18 cellular contexts compared by ENCODE assay signal in genomic region chr5:9063615-9064245, GRCh38.
A peak's percentile ranks its signal among the peaks of the same experiment; 100 is the strongest.
DNase-seq lines count a peak whose midpoint lies in the region; TF ChIP-seq lines count a peak whose summit lies in the region.
"Had no signal": no experiment of that assay in that cellular context is flagged by ENCODE, and none has a peak within 500 bp of the region (broad histone marks: within the 10 kb centered on the region; RNA-seq: fewer than 3 reads in every experiment).

No MANE protein-coding gene starts in this region.

- no peaks in the 10 kb centered on the region for H3K9me3 ChIP-seq in adipocyte (ENCODE audit: control insufficient read depth, low read length)
- H3K9me3 ChIP-seq: Peyer's patch, SK-N-SH had no signal

- no peak overlapping the region for H3K4me3 Mint-ChIP-seq in mesothelial cell of epicardium

- H3K4me1 Mint-ChIP-seq in mesothelial cell of epicardium = peaks cover 10% of the 10 kb centered on the region

- no peak overlapping the region for H3K27ac Mint-ChIP-seq in mesothelial cell of epicardium

- H3K36me3 ChIP-seq in adipocyte (ENCODE audit: control insufficient read depth, insufficient read depth, low read length, severe bottlenecking) = no peaks in the 10 kb centered on the region

- peaks cover 12% of the 10 kb centered on the region for H3K36me3 Mint-ChIP-seq in mesothelial cell of epicardium

- no peaks in the 10 kb centered on the region for H3K27me3 Mint-ChIP-seq in mesothelial cell of epicardium (ENCODE audit: low read depth)

- H3K9ac ChIP-seq in adipocyte (ENCODE audit: low read length) = no peak overlapping the region
- H3K9ac ChIP-seq: SK-N-SH had no signal

- peak; percentile 38 for DNase-seq in EH (ENCODE audit: low read depth)
- DNase-seq in adipocyte (ENCODE audit: low read depth) = peak; percentile 23
- peak; percentile 41 for DNase-seq in fibroblast of peridontal ligament (ENCODE audit: extremely low read depth)
- DNase-seq in mesothelial cell of epicardium (ENCODE audit: low spot score in 2 of 2, unreplicated experiment in 2 of 2) = no peak
- no peak for DNase-seq in DMS 273 treated with DMSO at 0.1 percent for 48 hours (lab: John Stamatoyannopoulos, UW)
- no peak for DNase-seq in NCI-H2171 (lab: John Stamatoyannopoulos, UW)
- no peak for DNase-seq in SKM-1 (lab: John Stamatoyannopoulos, UW; ENCODE audit: unreplicated experiment)
- DNase-seq: COR-L47, DMS79, GF-D8, HCEC 1CT, Kasumi-1, NCI-H1417, NCI-H2081, NCI-H524, Peyer's patch, Right ventricle myocardium superior, SK-N-SH had no signal

- TF ChIP-seq CTCF in mesothelial cell of epicardium (IDR thresholded peaks at IDR 0.05; ENCODE audit: unreplicated experiment) = no peak

- peaks cover 27% of the 10 kb centered on the region for H3K4me1 ChIP-seq in adipocyte (ENCODE audit: control insufficient read depth, insufficient read depth, low read length)
- H3K4me1 ChIP-seq: Peyer's patch had no signal

- no peak overlapping the region for H3K4me3 ChIP-seq in adipocyte (ENCODE audit: low read length)
- H3K4me3 ChIP-seq: Peyer's patch had no signal

- no peaks in the 10 kb centered on the region for H3K27me3 ChIP-seq in adipocyte (replicated peaks; ENCODE audit: control insufficient read depth, insufficient read depth, low read length)
- H3K27me3 ChIP-seq: Peyer's patch had no signal

- H3K9me3 Mint-ChIP-seq in mesothelial cell of epicardium = no peaks in the 10 kb centered on the region

Comparison
In these comparisons a context has a peak if more than half of its experiments do, and no peak if none do; other contexts are left out.
1. DNase-seq: peak in EH (single experiment), adipocyte (single experiment) and fibroblast of peridontal ligament (single experiment); none in mesothelial cell of epicardium (0 of 2), DMS 273 treated with DMSO at 0.1 percent for 48 hours (single experiment), NCI-H2171 (single experiment) and SKM-1 (single experiment).